Comparison of ENCODE assay signal across 1 cellular context in genomic region chr15:40106203-40107161, GRCh38.
TF ChIP-seq lines count a peak whose summit lies in the region.

No MANE protein-coding gene starts in this region.

TF ChIP-seq in K562, 482 proteins besides CTCF, POLR2A, EP300 and RAD21 (continued from another document and continues in another):
- TF ChIP-seq, protein P1, sequence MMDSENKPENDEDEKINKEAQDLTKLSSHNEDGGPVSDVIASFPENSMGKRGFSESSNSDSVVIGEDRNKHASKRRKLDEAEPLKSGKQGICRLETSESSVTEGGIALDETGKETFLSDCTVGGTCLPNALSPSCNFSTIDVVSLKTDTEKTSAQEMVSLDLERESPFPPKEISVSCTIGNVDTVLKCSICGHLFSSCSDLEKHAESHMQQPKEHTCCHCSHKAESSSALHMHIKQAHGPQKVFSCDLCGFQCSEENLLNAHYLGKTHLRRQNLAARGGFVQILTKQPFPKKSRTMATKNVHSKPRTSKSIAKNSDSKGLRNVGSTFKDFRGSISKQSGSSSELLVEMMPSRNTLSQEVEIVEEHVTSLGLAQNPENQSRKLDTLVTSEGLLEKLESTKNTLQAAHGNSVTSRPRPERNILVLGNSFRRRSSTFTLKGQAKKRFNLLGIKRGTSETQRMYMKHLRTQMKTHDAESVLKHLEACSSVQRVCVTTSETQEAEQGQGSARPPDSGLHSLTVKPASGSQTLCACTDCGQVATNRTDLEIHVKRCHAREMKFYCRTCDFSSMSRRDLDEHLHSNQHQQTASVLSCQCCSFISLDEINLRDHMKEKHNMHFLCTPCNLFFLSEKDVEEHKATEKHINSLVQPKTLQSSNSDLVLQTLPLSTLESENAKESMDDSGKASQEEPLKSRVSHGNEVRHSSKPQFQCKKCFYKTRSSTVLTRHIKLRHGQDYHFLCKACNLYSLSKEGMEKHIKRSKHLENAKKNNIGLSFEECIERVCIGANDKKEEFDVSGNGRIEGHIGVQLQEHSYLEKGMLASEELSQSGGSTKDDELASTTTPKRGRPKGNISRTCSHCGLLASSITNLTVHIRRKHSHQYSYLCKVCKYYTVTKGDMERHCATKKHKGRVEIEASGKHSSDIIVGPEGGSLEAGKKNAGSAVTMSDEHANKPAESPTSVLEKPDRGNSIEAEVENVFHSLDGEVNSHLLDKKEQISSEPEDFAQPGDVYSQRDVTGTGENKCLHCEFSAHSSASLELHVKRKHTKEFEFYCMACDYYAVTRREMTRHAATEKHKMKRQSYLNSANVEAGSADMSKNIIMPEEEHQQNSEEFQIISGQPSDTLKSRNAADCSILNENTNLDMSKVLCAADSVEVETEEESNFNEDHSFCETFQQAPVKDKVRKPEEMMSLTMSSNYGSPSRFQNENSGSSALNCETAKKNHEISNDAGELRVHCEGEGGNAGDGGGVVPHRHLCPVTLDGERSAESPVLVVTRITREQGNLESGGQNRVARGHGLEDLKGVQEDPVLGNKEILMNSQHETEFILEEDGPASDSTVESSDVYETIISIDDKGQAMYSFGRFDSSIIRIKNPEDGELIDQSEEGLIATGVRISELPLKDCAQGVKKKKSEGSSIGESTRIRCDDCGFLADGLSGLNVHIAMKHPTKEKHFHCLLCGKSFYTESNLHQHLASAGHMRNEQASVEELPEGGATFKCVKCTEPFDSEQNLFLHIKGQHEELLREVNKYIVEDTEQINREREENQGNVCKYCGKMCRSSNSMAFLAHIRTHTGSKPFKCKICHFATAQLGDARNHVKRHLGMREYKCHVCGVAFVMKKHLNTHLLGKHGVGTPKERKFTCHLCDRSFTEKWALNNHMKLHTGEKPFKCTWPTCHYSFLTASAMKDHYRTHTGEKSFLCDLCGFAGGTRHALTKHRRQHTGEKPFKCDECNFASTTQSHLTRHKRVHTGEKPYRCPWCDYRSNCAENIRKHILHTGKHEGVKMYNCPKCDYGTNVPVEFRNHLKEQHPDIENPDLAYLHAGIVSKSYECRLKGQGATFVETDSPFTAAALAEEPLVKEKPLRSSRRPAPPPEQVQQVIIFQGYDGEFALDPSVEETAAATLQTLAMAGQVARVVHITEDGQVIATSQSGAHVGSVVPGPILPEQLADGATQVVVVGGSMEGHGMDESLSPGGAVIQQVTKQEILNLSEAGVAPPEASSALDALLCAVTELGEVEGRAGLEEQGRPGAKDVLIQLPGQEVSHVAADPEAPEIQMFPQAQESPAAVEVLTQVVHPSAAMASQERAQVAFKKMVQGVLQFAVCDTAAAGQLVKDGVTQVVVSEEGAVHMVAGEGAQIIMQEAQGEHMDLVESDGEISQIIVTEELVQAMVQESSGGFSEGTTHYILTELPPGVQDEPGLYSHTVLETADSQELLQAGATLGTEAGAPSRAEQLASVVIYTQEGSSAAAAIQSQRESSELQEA (IDR thresholded peaks at IDR 0.05; ENCODE audit: low read depth), result peak; percentile 67; the same call in 1 of the 2 replicates
- TF ChIP-seq HMGN3 (IDR thresholded peaks at IDR 0.05; ENCODE audit: borderline replicate concordance, extremely low read depth, insufficient read length, low read depth, low read length) (no peak), ZNF347 (CRISPR knock-in tag; IDR thresholded peaks at IDR 0.05; ENCODE audit: low read depth) (no peak), THAP12 (CRISPR knock-in tag; IDR thresholded peaks at IDR 0.05) (no peak), ZNF668 (CRISPR knock-in tag; IDR thresholded peaks at IDR 0.05) (no peak), MBD2 (IDR thresholded peaks at IDR 0.05; ENCODE audit: borderline replicate concordance, low read depth) (no peak), TCF3 (CRISPR knock-in tag; IDR thresholded peaks at IDR 0.05) (peak; percentile 61), E2F3 (CRISPR knock-in tag; IDR thresholded peaks at IDR 0.05) (no peak), FOXA1 (IDR thresholded peaks at IDR 0.05; ENCODE audit: borderline replicate concordance) (no peak), TEAD4 (IDR thresholded peaks at IDR 0.05; ENCODE audit: low read length) (no peak; the same call in none of the 2 replicates), TEAD4 (CRISPR knock-in tag; IDR thresholded peaks at IDR 0.05; ENCODE audit: borderline replicate concordance) (no peak), ZNF263 (CRISPR knock-in tag; IDR thresholded peaks at IDR 0.05; ENCODE audit: borderline replicate concordance) (no peak), BDP1 (IDR thresholded peaks at IDR 0.05; ENCODE audit: insufficient read depth, insufficient read length) (no peak), CREB1 (IDR thresholded peaks at IDR 0.05) (no peak), CREB1 (CRISPR knock-in tag; IDR thresholded peaks at IDR 0.05) (no peak), FIP1L1 (IDR thresholded peaks at IDR 0.05; ENCODE audit: low read depth, low read length, poor library complexity, severe bottlenecking) (no peak), ELF4 (CRISPR knock-in tag; IDR thresholded peaks at IDR 0.05) (no peak), POLR2AphosphoS5 (IDR thresholded peaks at IDR 0.05; ENCODE audit: control insufficient read depth, insufficient read depth, low read depth, low read length) (0 out of 2 replicates have a peak, but pooled peaks have one; percentile 19), PRMT5 (CRISPR knock-in tag; IDR thresholded peaks at IDR 0.05) (no peak), MAFG (tag; conservative IDR thresholded peaks at IDR 0.05) (0 out of 2 replicates have a peak, but pooled peaks have one; percentile 18), STAT5A (IDR thresholded peaks at IDR 0.05; ENCODE audit: borderline replicate concordance, low read length) (no peak), ZC3H8 (IDR thresholded peaks at IDR 0.05) (no peak), ZNF778 (CRISPR knock-in tag; IDR thresholded peaks at IDR 0.05) (no peak), NCOA6 (IDR thresholded peaks at IDR 0.05) (no peak), FOXP1 (CRISPR knock-in tag; IDR thresholded peaks at IDR 0.05) (peak; percentile 51; the same call in 1 of the 2 replicates), MNT (conservative IDR thresholded peaks at IDR 0.05) (no peak; a peak in 1 of 4 replicates), FOS (IDR thresholded peaks at IDR 0.05; ENCODE audit: extremely low read depth, insufficient read length) (no peak), ZBTB1 (CRISPR knock-in tag; IDR thresholded peaks at IDR 0.05; ENCODE audit: borderline replicate concordance, low read depth) (no peak), KLF16 (IDR thresholded peaks at IDR 0.05) (no peak), CHD4 (IDR thresholded peaks at IDR 0.05; ENCODE audit: insufficient read depth, insufficient replicate concordance, low read depth, low read length, poor library complexity, severe bottlenecking) (no peak), HSF4 (CRISPR knock-in tag; IDR thresholded peaks at IDR 0.05; ENCODE audit: borderline replicate concordance) (no peak), KDM1A (IDR thresholded peaks at IDR 0.05) (peak in 1 of 2 experiments; percentile 76; a peak in 2 of 4 replicates), ETV6 (IDR thresholded peaks at IDR 0.05; ENCODE audit: borderline replicate concordance in 1 of 2, low read depth in 2 of 2, low read length in 1 of 2) (no peak), ETV6 (CRISPR knock-in tag; IDR thresholded peaks at IDR 0.05; ENCODE audit: borderline replicate concordance) (no peak), ZFPM2 (CRISPR knock-in tag; IDR thresholded peaks at IDR 0.05) (no peak), ZNF75A (CRISPR knock-in tag; IDR thresholded peaks at IDR 0.05) (no peak), NEUROD1 (IDR thresholded peaks at IDR 0.05; ENCODE audit: borderline replicate concordance, low read depth, low read length, partially characterized antibody) (peak; percentile 8), MTA2 (IDR thresholded peaks at IDR 0.05; ENCODE audit: low read depth) (peak; percentile 58; the same call in 1 of the 2 replicates), STAT5B (CRISPR knock-in tag; IDR thresholded peaks at IDR 0.05) (no peak), ZNF561 (CRISPR knock-in tag; conservative IDR thresholded peaks at IDR 0.05) (no peak), RBM22 (IDR thresholded peaks at IDR 0.05; ENCODE audit: low read depth, low read length, poor library complexity, severe bottlenecking) (no peak), ARID1B (IDR thresholded peaks at IDR 0.05) (peak; percentile 88), MTA1 (IDR thresholded peaks at IDR 0.05; ENCODE audit: borderline replicate concordance) (peak; percentile 70; the same call in 1 of the 2 replicates), CREM (IDR thresholded peaks at IDR 0.05; ENCODE audit: low read depth) (no peak)
- TF ChIP-seq, protein P2, sequence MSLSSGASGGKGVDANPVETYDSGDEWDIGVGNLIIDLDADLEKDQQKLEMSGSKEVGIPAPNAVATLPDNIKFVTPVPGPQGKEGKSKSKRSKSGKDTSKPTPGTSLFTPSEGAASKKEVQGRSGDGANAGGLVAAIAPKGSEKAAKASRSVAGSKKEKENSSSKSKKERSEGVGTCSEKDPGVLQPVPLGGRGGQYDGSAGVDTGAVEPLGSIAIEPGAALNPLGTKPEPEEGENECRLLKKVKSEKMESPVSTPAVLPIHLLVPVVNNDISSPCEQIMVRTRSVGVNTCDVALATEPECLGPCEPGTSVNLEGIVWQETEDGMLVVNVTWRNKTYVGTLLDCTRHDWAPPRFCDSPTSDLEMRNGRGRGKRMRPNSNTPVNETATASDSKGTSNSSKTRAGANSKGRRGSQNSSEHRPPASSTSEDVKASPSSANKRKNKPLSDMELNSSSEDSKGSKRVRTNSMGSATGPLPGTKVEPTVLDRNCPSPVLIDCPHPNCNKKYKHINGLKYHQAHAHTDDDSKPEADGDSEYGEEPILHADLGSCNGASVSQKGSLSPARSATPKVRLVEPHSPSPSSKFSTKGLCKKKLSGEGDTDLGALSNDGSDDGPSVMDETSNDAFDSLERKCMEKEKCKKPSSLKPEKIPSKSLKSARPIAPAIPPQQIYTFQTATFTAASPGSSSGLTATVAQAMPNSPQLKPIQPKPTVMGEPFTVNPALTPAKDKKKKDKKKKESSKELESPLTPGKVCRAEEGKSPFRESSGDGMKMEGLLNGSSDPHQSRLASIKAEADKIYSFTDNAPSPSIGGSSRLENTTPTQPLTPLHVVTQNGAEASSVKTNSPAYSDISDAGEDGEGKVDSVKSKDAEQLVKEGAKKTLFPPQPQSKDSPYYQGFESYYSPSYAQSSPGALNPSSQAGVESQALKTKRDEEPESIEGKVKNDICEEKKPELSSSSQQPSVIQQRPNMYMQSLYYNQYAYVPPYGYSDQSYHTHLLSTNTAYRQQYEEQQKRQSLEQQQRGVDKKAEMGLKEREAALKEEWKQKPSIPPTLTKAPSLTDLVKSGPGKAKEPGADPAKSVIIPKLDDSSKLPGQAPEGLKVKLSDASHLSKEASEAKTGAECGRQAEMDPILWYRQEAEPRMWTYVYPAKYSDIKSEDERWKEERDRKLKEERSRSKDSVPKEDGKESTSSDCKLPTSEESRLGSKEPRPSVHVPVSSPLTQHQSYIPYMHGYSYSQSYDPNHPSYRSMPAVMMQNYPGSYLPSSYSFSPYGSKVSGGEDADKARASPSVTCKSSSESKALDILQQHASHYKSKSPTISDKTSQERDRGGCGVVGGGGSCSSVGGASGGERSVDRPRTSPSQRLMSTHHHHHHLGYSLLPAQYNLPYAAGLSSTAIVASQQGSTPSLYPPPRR (CRISPR knock-in tag; IDR thresholded peaks at IDR 0.05; ENCODE audit: borderline replicate concordance), result no peak; the same call in 1 of the 2 replicates
- TF ChIP-seq, protein P3, sequence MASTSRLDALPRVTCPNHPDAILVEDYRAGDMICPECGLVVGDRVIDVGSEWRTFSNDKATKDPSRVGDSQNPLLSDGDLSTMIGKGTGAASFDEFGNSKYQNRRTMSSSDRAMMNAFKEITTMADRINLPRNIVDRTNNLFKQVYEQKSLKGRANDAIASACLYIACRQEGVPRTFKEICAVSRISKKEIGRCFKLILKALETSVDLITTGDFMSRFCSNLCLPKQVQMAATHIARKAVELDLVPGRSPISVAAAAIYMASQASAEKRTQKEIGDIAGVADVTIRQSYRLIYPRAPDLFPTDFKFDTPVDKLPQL (IDR thresholded peaks at IDR 0.05; ENCODE audit: extremely low read depth, insufficient read length), result no peak
- TF ChIP-seq, protein P4, sequence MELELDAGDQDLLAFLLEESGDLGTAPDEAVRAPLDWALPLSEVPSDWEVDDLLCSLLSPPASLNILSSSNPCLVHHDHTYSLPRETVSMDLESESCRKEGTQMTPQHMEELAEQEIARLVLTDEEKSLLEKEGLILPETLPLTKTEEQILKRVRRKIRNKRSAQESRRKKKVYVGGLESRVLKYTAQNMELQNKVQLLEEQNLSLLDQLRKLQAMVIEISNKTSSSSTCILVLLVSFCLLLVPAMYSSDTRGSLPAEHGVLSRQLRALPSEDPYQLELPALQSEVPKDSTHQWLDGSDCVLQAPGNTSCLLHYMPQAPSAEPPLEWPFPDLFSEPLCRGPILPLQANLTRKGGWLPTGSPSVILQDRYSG (tag; conservative IDR thresholded peaks at IDR 0.05; ENCODE audit: low read depth), result no peak
- TF ChIP-seq, protein P5, sequence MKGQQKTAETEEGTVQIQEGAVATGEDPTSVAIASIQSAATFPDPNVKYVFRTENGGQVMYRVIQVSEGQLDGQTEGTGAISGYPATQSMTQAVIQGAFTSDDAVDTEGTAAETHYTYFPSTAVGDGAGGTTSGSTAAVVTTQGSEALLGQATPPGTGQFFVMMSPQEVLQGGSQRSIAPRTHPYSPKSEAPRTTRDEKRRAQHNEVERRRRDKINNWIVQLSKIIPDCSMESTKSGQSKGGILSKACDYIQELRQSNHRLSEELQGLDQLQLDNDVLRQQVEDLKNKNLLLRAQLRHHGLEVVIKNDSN (CRISPR knock-in tag; IDR thresholded peaks at IDR 0.05), result peak; percentile 12; the same call in 1 of the 2 replicates
